ENCODE assay signal across 16 cellular contexts in the genomic region with DNA sequence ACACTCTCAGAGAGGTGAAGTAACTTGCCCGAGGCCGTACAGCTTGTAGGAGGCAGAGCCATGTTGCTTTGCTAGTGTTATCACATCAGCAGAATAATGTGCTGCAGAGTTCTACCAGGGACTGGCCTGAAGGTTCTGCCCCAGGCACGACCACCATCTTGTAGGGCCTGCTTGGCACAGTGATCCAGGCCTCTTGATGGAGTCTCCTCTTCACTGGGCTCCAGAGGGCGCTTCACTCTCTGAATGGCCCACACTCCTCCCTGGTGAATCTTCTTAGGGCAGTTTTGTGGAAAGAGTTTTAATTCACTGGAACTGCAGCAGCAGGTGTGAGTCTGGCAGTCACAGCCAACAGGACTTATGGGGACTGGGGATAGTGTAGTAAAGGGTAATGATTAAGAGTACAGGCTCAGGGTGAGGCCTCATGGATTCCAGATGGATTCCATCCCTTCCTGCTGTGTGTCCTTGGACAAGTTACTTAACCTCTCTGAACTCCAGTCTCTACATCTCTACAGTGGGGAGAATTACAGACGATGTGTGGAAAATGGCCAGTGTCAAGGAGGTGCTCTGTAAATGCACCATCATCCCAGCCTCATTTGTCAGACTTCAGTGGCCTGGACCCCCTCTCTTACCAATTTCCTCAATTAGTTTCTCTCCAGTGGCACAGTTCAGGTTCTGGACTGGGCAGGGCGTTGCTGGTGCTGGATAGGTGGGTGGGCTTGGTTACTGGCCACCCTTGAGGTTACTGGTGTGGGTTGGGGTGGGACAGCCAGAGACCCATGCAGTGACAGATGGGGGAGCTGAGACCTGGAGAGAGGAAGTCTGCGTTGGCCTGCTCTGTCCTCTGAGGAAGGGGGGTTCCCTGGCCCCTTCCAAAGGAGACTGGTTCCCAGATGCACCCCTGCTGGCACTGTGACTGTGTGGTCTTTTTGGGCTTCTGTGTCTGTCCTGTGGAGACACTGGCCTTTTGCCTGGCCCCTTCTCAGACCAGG. TPM values are rescaled to one million over a fixed set of nuclear protein-coding genes. Genes with fewer than 3 reads are reported as not detected.
DNase-seq lines count a peak whose midpoint lies in the region; ATAC-seq, FAIRE-seq and TF ChIP-seq lines count a peak whose summit lies in the region.
"Had no signal": no experiment of that assay in that cellular context is flagged by ENCODE, and none has a peak within 500 bp of the region (broad histone marks: within the 10 kb centered on the region; RNA-seq: fewer than 3 reads in every experiment).

No MANE protein-coding gene starts in this region.

- no peak overlapping the region for H3K4me2 ChIP-seq in K562 (ENCODE audit: insufficient read depth, low read length)

- H3K4me3 ChIP-seq in NB4 (ENCODE audit: low read depth, low read length) (no peak overlapping the region), K562 (no peak overlapping the region)
- H3K4me3 ChIP-seq: ovary had no signal

- peaks cover 7 to 9% of the 10 kb centered on the region in 2 donors for H3K27me3 Mint-ChIP-seq in natural killer cell treated with Interleukin-12 subunit alpha and Interleukin-12 subunit beta and Interleukin-15 and Interleukin-18, amount 100 ng/mL, for 72 hours

- in situ Hi-C loops in K562 (cut with MboI): no loop called here

- peaks cover 3 to 4% of the 10 kb centered on the region in 2 experiments; a peak in 3 of 5 replicates for H3K4me1 ChIP-seq in K562 (replicated peaks in 1 of 2; ENCODE audit: control insufficient read depth in 2 of 2, insufficient read depth in 2 of 2, low read length in 2 of 2)

- ATAC-seq in K562: peak; percentile 76
- no peak for ATAC-seq in natural killer cell treated with Interleukin-12 subunit alpha and Interleukin-12 subunit beta and Interleukin-15 and Interleukin-18, amount 100 ng/mL, for 72 hours

- peak; percentile 36 for TF ChIP-seq CTCF in NB4 (IDR thresholded peaks at IDR 0.05; ENCODE audit: low read depth, low read length)
- TF ChIP-seq CTCF in K562 (IDR thresholded peaks at IDR 0.05 in 2 of 3, conservative IDR thresholded peaks at IDR 0.05 in 1 of 3; ENCODE audit: insufficient read depth in 2 of 3, low read depth in 1 of 3, low read length in 3 of 3): peak; percentile 24 to 65 (median 39); a peak in 3 of 6 replicates

- H3K9me3 ChIP-seq in K562 (replicated peaks; ENCODE audit: control insufficient read depth, insufficient read depth, low read depth, low read length): no peaks in the 10 kb centered on the region
- H3K9me3 ChIP-seq: ovary had no signal

- H3K9me1 ChIP-seq in K562 (ENCODE audit: control insufficient read depth, insufficient read depth, low read length): no peaks in the 10 kb centered on the region

- TF ChIP-seq POLR2A in NB4 (IDR thresholded peaks at IDR 0.05; ENCODE audit: extremely low read depth, insufficient read length) (no peak), K562 (conservative IDR thresholded peaks at IDR 0.05) (no peak)

- 0 out of 2 replicates have a peak overlapping the region, but pooled peaks have one; percentile 1 for H2AFZ ChIP-seq in K562 (ENCODE audit: low read depth, low read length)

- CTCF ChIA-PET in K562 (lab: Yijun Ruan, JAX; ENCODE audit: low intra/inter-chr PET ratio): no interaction called here

- H3K9ac ChIP-seq in K562 (ENCODE audit: insufficient read depth in 1 of 2, low read depth in 2 of 2, low read length in 2 of 2): 0 out of 4 replicates have a peak overlapping the region, but pooled peaks of 1 of the 2 experiments have one; percentile 39

- H3K27ac ChIP-seq in K562 (ENCODE audit: extremely low read depth, low read depth, low read length): no peak overlapping the region
- H3K27ac ChIP-seq: ovary, RWPE1 had no signal

- H3K79me2 ChIP-seq in K562 (ENCODE audit: control insufficient read depth, insufficient read depth, low read length): no peaks in the 10 kb centered on the region

- no peaks in the 10 kb centered on the region for H3K9me3 Mint-ChIP-seq in natural killer cell treated with Interleukin-12 subunit alpha and Interleukin-12 subunit beta and Interleukin-15 and Interleukin-18, amount 100 ng/mL, for 72 hours
- H3K9me3 Mint-ChIP-seq: stimulated activated effector memory CD8-positive, alpha-beta T cell treated with anti-CD3 and anti-CD28 coated beads, Interleukin-12 subunit alpha, Interleukin-12 subunit beta, amount 100 ng/mL, for 72 hours had no signal

- no peak for TF ChIP-seq EP300 in K562 (IDR thresholded peaks at IDR 0.05; ENCODE audit: low read length)

- H3K4me3 Mint-ChIP-seq in natural killer cell treated with Interleukin-12 subunit alpha and Interleukin-12 subunit beta and Interleukin-15 and Interleukin-18, amount 100 ng/mL, for 72 hours: no peak overlapping the region
- H3K4me3 Mint-ChIP-seq: stimulated activated effector memory CD8-positive, alpha-beta T cell treated with anti-CD3 and anti-CD28 coated beads, Interleukin-12 subunit alpha, Interleukin-12 subunit beta, amount 100 ng/mL, for 72 hours had no signal

- FAIRE-seq in K562 (lab: Jason Lieb, UNC): peak; percentile 57
- FAIRE-seq: endothelial cell of umbilical vein, HTR-8/SVneo had no signal

- intact Hi-C loops in K562 (cut with micrococcal nuclease): no loop called here
- intact Hi-C loops in posterior vena cava (cut with DNase I): no loop called here

- peaks cover 0 to 9% of the 10 kb centered on the region in 2 donors for H3K4me1 Mint-ChIP-seq in natural killer cell treated with Interleukin-12 subunit alpha and Interleukin-12 subunit beta and Interleukin-15 and Interleukin-18, amount 100 ng/mL, for 72 hours (ENCODE audit: low read depth in 2 of 2)

- WGBS in K562 (ENCODE audit: insufficient coverage, low coverage, missing lambda C conversion rate): 8% methylated on average over 7 of the region's 7 CpGs

- no peak overlapping the region for H3K27ac Mint-ChIP-seq in natural killer cell treated with Interleukin-12 subunit alpha and Interleukin-12 subunit beta and Interleukin-15 and Interleukin-18, amount 100 ng/mL, for 72 hours
- H3K27ac Mint-ChIP-seq: stimulated activated effector memory CD8-positive, alpha-beta T cell treated with anti-CD3 and anti-CD28 coated beads, Interleukin-12 subunit alpha, Interleukin-12 subunit beta, amount 100 ng/mL, for 72 hours had no signal

- DNase-seq in SIG-M5 treated with dmso at 0.1 percent for 504 hours (lab: John Stamatoyannopoulos, UW; ENCODE audit: unreplicated experiment) (peak; percentile 2), SIG-M5 (lab: John Stamatoyannopoulos, UW) (no peak), NB4 (ENCODE audit: low read depth) (peak; percentile 30), K562 (ENCODE audit: extremely low read depth in 1 of 4, low spot score in 3 of 4) (peak in 2 of 4 experiments; percentile 28 to 36), posterior vena cava (ENCODE audit: low spot score) (peak; percentile 44), OCI-M2 (lab: John Stamatoyannopoulos, UW; ENCODE audit: unreplicated experiment) (no peak), NCI-H128 (lab: John Stamatoyannopoulos, UW; ENCODE audit: unreplicated experiment) (no peak)
- DNase-seq in natural killer cell treated with Interleukin-12 subunit alpha and Interleukin-12 subunit beta and Interleukin-15 and Interleukin-18, amount 100 ng/mL, for 72 hours (ENCODE audit: low spot score): no peak
- DNase-seq: hippocampal formation, NCI-H187, ovary had no signal

- POLR2A ChIA-PET in K562 (lab: Yijun Ruan, JAX): interaction anchor here (0.7 kb wide), 1 partner anchor 109 kb away, joined by 3 read pairs; no protein-coding TSS in a partner anchor

- peaks cover 10 to 30% of the 10 kb centered on the region in 2 experiments for H3K27me3 ChIP-seq in K562 (ENCODE audit: control insufficient read depth in 2 of 2, insufficient read depth in 2 of 2, low read length in 2 of 2)
- H3K27me3 ChIP-seq: ovary had no signal

- BruUV-seq in K562 (replicated peaks; lab: Mats Ljungman, UMichigan): no TSS peak

- H3K36me3 ChIP-seq in K562 (ENCODE audit: control insufficient read depth, insufficient read depth, low read length): no peaks in the 10 kb centered on the region
- H3K36me3 ChIP-seq: ovary had no signal

- H3K36me3 Mint-ChIP-seq in natural killer cell treated with Interleukin-12 subunit alpha and Interleukin-12 subunit beta and Interleukin-15 and Interleukin-18, amount 100 ng/mL, for 72 hours: no peaks in the 10 kb centered on the region
- H3K36me3 Mint-ChIP-seq: stimulated activated effector memory CD8-positive, alpha-beta T cell treated with anti-CD3 and anti-CD28 coated beads, Interleukin-12 subunit alpha, Interleukin-12 subunit beta, amount 100 ng/mL, for 72 hours had no signal

- TF ChIP-seq RAD21 in K562 (CRISPR knock-in tag; conservative IDR thresholded peaks at IDR 0.05 in 1 of 2, IDR thresholded peaks at IDR 0.05 in 1 of 2): no peak

- no peaks in the 10 kb centered on the region for H4K20me1 ChIP-seq in K562 (replicated peaks; ENCODE audit: control insufficient read depth, insufficient read depth, low read length)

TF ChIP-seq in K562, 482 proteins besides CTCF, POLR2A, EP300 and RAD21 (continues in another document):
- TF ChIP-seq YY1 (IDR thresholded peaks at IDR 0.05; ENCODE audit: borderline replicate concordance in 1 of 3, control insufficient read depth in 1 of 3, extremely low read depth in 1 of 3, insufficient read depth in 3 of 3, insufficient read length in 1 of 3, insufficient replicate concordance in 2 of 3, low read depth in 1 of 3, low read length in 2 of 3) (peak in 1 of 3 experiments; percentile 63), ADNP (tag; IDR thresholded peaks at IDR 0.05) (peak; percentile 44; the same call in 1 of the 2 replicates), GTF2E2 (tag; IDR thresholded peaks at IDR 0.05) (no peak), SMARCA5 (IDR thresholded peaks at IDR 0.05) (peak; percentile 97)

RNA-seq across cellular contexts. Expression of gene CSF3R, which starts 45.9 kb away (rescaled TPM):
- 2.6 and 2.7 TPM in 2 replicates for total RNA-seq in K562 (2011; cell fraction: chromatin; rRNA removed; ENCODE audit: low replicate concordance)
- 1.5 and 2.0 TPM in 2 replicates for total RNA-seq in K562 (2011; cell fraction: nucleolus; rRNA removed)
- total RNA-seq in K562 (2011; cell fraction: nucleoplasm; rRNA removed): 0.95 and 1.7 TPM in 2 replicates
- total RNA-seq in K562 (2014; rRNA removed) (0.32 and 0.78 TPM in 2 replicates), K562 (2014; rRNA removed; fragmentation: Illumina TruSeq; extraction: Trizol) (0.03 and 0.22 TPM in 2 replicates), K562 (2015; rRNA removed; fragmentation: Illumina TruSeq; extraction: Trizol) (0.54 and 0.79 TPM in 2 replicates), K562 (2021) (0.25 and 0.71 TPM in 2 replicates), posterior vena cava (10 to 100 TPM; 19.6 to 33.4 TPM)
- polyA plus RNA-seq in K562 (2011; rRNA removed) (0.21 and 0.57 TPM in 2 replicates), K562 (2014; fragmentation: Illumina TruSeq; extraction: Trizol) (0.40 and 0.48 TPM in 2 replicates), K562 (2014; fragmentation: Nextera tagmentation; extraction: Ambion mirVana) (under 1 TPM in 1 of 2 experiments, not detected in 1; 0.21 TPM), K562 (2014; rRNA removed) (0.50 and 0.86 TPM in 2 replicates)
- polyA plus RNA-seq in K562 (2011; cell fraction: cytosol; rRNA removed): 0.18 and 0.35 TPM in 2 replicates
- 1.3 and 1.6 TPM in 2 replicates for polyA plus RNA-seq in K562 (2011; cell fraction: nucleus; rRNA removed)
- polyA plus RNA-seq in K562 (2012): 0.92 and 13.0 TPM in 2 replicates
- polyA minus RNA-seq in K562 (2011; rRNA and poly(A)+ RNA removed): 0.25 and 0.36 TPM in 2 replicates
- not detected in 2 replicates for polyA minus RNA-seq in K562 (2011; cell fraction: cytosol; rRNA and poly(A)+ RNA removed)
- polyA minus RNA-seq in K562 (2011; cell fraction: nucleus; rRNA and poly(A)+ RNA removed): 0.78 and 1.3 TPM in 2 replicates
- under 1 TPM; 0.64 to 0.78 TPM for total RNA-seq in natural killer cell treated with Interleukin-12 subunit alpha and Interleukin-12 subunit beta and Interleukin-15 and Interleukin-18, amount 100 ng/mL, for 72 hours
- total RNA-seq: endothelial cell of umbilical vein, lung microvascular endothelial cell had no signal
- polyA plus RNA-seq: endothelial cell of umbilical vein had no signal

Comparison
In these comparisons a context has a peak if more than half of its experiments do, and no peak if none do; other contexts are left out.
1. DNase-seq: peak in SIG-M5 treated with dmso at 0.1 percent for 504 hours (single experiment), NB4 (single experiment) and posterior vena cava (single experiment); none in SIG-M5 (single experiment), OCI-M2 (single experiment), NCI-H128 (single experiment) and natural killer cell treated with Interleukin-12 subunit alpha and Interleukin-12 subunit beta and Interleukin-15 and Interleukin-18, amount 100 ng/mL, for 72 hours (single experiment).
2. RNA of gene CSF3R, which starts 45.9 kb away (total RNA-seq): 19.6 to 33.4 TPM in posterior vena cava; 0.64 to 0.78 TPM in natural killer cell treated with Interleukin-12 subunit alpha and Interleukin-12 subunit beta and Interleukin-15 and Interleukin-18, amount 100 ng/mL, for 72 hours and 0.03 to 2.7 TPM in K562; every median in the first group is over 4 times any median in the second.